ENCODE assay signal across 24 cellular contexts in the genomic region with DNA sequence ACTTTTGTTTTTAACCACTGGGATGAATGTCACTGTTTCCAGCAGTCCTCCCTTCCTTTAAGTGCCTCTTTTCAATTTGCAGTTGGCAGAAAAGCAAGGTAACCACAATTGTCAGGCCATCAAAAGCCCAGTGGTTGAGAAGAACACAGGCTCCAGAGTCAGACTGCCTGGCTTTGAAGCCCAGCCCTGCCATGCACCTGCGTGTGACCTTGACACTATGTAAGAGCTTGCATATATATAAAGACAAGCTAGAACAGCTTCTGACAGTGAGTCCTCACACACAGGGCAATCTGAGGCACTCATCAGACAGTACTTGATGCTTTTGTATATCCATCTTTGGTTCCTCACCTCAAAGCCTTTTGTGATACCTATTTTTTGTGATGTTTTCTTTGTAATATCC. TPM values are rescaled to one million over a fixed set of nuclear protein-coding genes. Genes with fewer than 3 reads are reported as not detected.
"Had no signal": no experiment of that assay in that cellular context is flagged by ENCODE, and none has a peak within 500 bp of the region (broad histone marks: within the 10 kb centered on the region; RNA-seq: fewer than 3 reads in every experiment).

No MANE protein-coding gene starts in this region.

- ATAC-seq: body of pancreas; naive thymus-derived CD4-positive, alpha-beta T cell had no signal

- H3K4me3 ChIP-seq: adrenal gland, body of pancreas, coronary artery, dorsolateral prefrontal cortex, ovary, tibial nerve had no signal

- H3K9me3 ChIP-seq: adrenal gland, body of pancreas, ovary, tibial nerve had no signal

- H3K36me3 ChIP-seq: adrenal gland, ovary, tibial nerve had no signal

- DNase-seq: activated CD4-positive, alpha-beta T cell treated with anti-CD3 and anti-CD28 coated beads for 4 hours; activated CD4-positive, alpha-beta T cell treated with anti-CD3 and anti-CD28 coated beads, Interleukin-2, amount 50 U/mL, for 4 hours; activated CD8-positive, alpha-beta memory T cell treated with anti-CD3 and anti-CD28 coated beads for 24 hours; activated effector memory CD4-positive, alpha-beta T cell treated with anti-CD3 and anti-CD28 coated beads, Interleukin-2, amount 50 U/mL, for 16 hours; activated naive CD4-positive, alpha-beta T cell treated with anti-CD3 and anti-CD28 coated beads for 36 hours; activated naive CD8-positive, alpha-beta T cell treated with anti-CD3 and anti-CD28 coated beads for 36 hours; aorta; body of pancreas; dorsolateral prefrontal cortex; effector memory CD4-positive, alpha-beta T cell; erythroblast; foreskin fibroblast; head of caudate nucleus; hippocampal formation; left cardiac atrium; naive thymus-derived CD4-positive, alpha-beta T cell; ovary; retina; stimulated activated naive CD4-positive, alpha-beta T cell; T-helper 9 cell had no signal

- H3K27me3 ChIP-seq: adrenal gland, body of pancreas, ovary, tibial nerve had no signal

- H3K27ac ChIP-seq: adrenal gland, body of pancreas, coronary artery, dorsolateral prefrontal cortex, tibial nerve, VCaP had no signal

- H3K4me1 ChIP-seq: adrenal gland, body of pancreas, tibial nerve had no signal

RNA-seq across cellular contexts. Expression of gene CCBE1, which starts 11.0 kb away (rescaled TPM):
- total RNA-seq: activated naive CD4-positive, alpha-beta T cell treated with anti-CD3 and anti-CD28 coated beads for 36 hours; activated naive CD8-positive, alpha-beta T cell treated with anti-CD3 and anti-CD28 coated beads for 36 hours; naive thymus-derived CD4-positive, alpha-beta T cell had no signal
- polyA plus RNA-seq: naive thymus-derived CD4-positive, alpha-beta T cell had no signal
